ENCODE assay signal across 14 cellular contexts in genomic region chr3:152331975-152332374, GRCh38.
DNase-seq lines count a peak whose midpoint lies in the region; ATAC-seq and TF ChIP-seq lines count a peak whose summit lies in the region.
"Had no signal": no experiment of that assay in that cellular context is flagged by ENCODE, and none has a peak within 500 bp of the region (broad histone marks: within the 10 kb centered on the region; RNA-seq: fewer than 3 reads in every experiment).

No MANE protein-coding gene starts in this region.

- H3K27me3 ChIP-seq in liver (ENCODE audit: control insufficient read depth in 4 of 4, insufficient read depth in 4 of 4, low read length in 3 of 4) (no peaks in the 10 kb centered on the region), right lobe of liver (no peaks in the 10 kb centered on the region), adipocyte (replicated peaks; ENCODE audit: control insufficient read depth, insufficient read depth, low read length) (no peaks in the 10 kb centered on the region), vagina (no peaks in the 10 kb centered on the region)
- H3K27me3 ChIP-seq: BE2C had no signal

- peak overlapping the region; percentile 26 to 95 (median 74) for H3K27ac Mint-ChIP-seq in naive B cell
- H3K27ac Mint-ChIP-seq: H9, progenitor cell of endocrine pancreas had no signal

- H3K4me3 Mint-ChIP-seq in naive B cell, result peak overlapping the region in 5 of 8 donors; percentile 11 to 72 (median 25)
- H3K4me3 Mint-ChIP-seq: H9 had no signal

- H3K4me1 ChIP-seq in liver (ENCODE audit: control insufficient read depth in 4 of 4, insufficient read depth in 4 of 4, low read length in 3 of 4) (peaks cover 0 to 22% (median 6%) of the 10 kb centered on the region in 4 donors), right lobe of liver (peaks cover 0 to 46% (median 5%) of the 10 kb centered on the region in 4 donors), adipocyte (ENCODE audit: control insufficient read depth, insufficient read depth, low read length) (peaks cover 58% of the 10 kb centered on the region), vagina (peaks cover 76% of the 10 kb centered on the region)
- H3K4me1 ChIP-seq: BE2C had no signal

- H3K36me3 Mint-ChIP-seq in naive B cell, result peaks cover 0 to 8% of the 10 kb centered on the region in 2 donors

- no peaks in the 10 kb centered on the region for H3K27me3 Mint-ChIP-seq in naive B cell
- H3K27me3 Mint-ChIP-seq: progenitor cell of endocrine pancreas had no signal

- WGBS in liver, result 73% methylated on average over 3 of the region's 3 CpGs
- WGBS in right lobe of liver (ENCODE audit: insufficient coverage, low coverage, low lambda C conversion rate, missing lambda C conversion rate), result 68% methylated on average over 3 of the region's 3 CpGs

- H3K36me3 ChIP-seq in liver (ENCODE audit: control insufficient read depth in 4 of 4, insufficient read depth in 3 of 4, low read depth in 1 of 4, low read length in 3 of 4) (peaks cover 0 to 4% (median 0%) of the 10 kb centered on the region in 4 donors), right lobe of liver (no peaks in the 10 kb centered on the region), adipocyte (ENCODE audit: control insufficient read depth, insufficient read depth, low read length, severe bottlenecking) (peaks cover 3% of the 10 kb centered on the region), vagina (no peaks in the 10 kb centered on the region)

- H3K9me3 Mint-ChIP-seq in naive B cell, result no peaks in the 10 kb centered on the region
- H3K9me3 Mint-ChIP-seq: H9 had no signal

- ATAC-seq in right lobe of liver (no peak), naive B cell (ENCODE audit: low read depth in 2 of 2) (no peak), GM21737 (IDR thresholded peaks at IDR 0.05; ENCODE audit: unreplicated experiment) (no peak), left colon (no peak)
- ATAC-seq: HepG2 had no signal

- peaks cover 53 to 79% (median 72%) of the 10 kb centered on the region in 3 donors for H3K4me1 Mint-ChIP-seq in naive B cell

- intact Hi-C loops in right lobe of liver (cut with DNase I), result no loop called here
- intact Hi-C loops in vagina (cut with DNase I), result no loop called here
- intact Hi-C loops in left colon (cut with DNase I, micrococcal nuclease), result no loop called here

- no peak for DNase-seq in right lobe of liver
- no peak for DNase-seq in adipocyte (ENCODE audit: low read depth)
- no peak for DNase-seq in naive B cell
- no peak for DNase-seq in vagina (ENCODE audit: extremely low spot score in 2 of 2)
- no peak for DNase-seq in NAMALWA (ENCODE audit: low spot score)
- no peak for DNase-seq in left colon
- DNase-seq: BE2C, H9 had no signal

- H3K4me3 ChIP-seq in liver (ENCODE audit: low read depth in 1 of 3, low read length in 3 of 3) (no peak overlapping the region), right lobe of liver (no peak overlapping the region), adipocyte (ENCODE audit: low read length) (no peak overlapping the region), vagina (no peak overlapping the region)
- H3K4me3 ChIP-seq: lung had no signal

- H3K9ac ChIP-seq in liver (ENCODE audit: low read depth in 1 of 2, low read length in 2 of 2), result no peak overlapping the region
- H3K9ac ChIP-seq in adipocyte (ENCODE audit: low read length), result peak overlapping the region; percentile 82

- H3K9me3 ChIP-seq in liver (ENCODE audit: control insufficient read depth in 4 of 4, low read length in 3 of 4) (no peaks in the 10 kb centered on the region), right lobe of liver (no peaks in the 10 kb centered on the region), adipocyte (ENCODE audit: control insufficient read depth, low read length) (no peaks in the 10 kb centered on the region), vagina (no peaks in the 10 kb centered on the region)
- H3K9me3 ChIP-seq: BE2C had no signal

- TF ChIP-seq CTCF in liver (IDR thresholded peaks at IDR 0.05; ENCODE audit: low read depth, low read length, missing input control), result no peak
- TF ChIP-seq CTCF in right lobe of liver (IDR thresholded peaks at IDR 0.05), result no peak
- TF ChIP-seq CTCF in vagina (IDR thresholded peaks at IDR 0.05), result no peak

- H3K27ac ChIP-seq in liver (ENCODE audit: low read depth in 1 of 2, low read length in 2 of 2) (peak overlapping the region; percentile 46 to 61), right lobe of liver (peak overlapping the region in 1 of 3 donors; percentile 58), vagina (peak overlapping the region; percentile 70)
- H3K27ac ChIP-seq: VCaP had no signal

- TF ChIP-seq POLR2A in right lobe of liver (IDR thresholded peaks at IDR 0.05) (no peak), vagina (IDR thresholded peaks at IDR 0.05) (no peak)

- no peak for TF ChIP-seq RAD21 in liver (IDR thresholded peaks at IDR 0.05)

TF ChIP-seq in liver, 16 proteins besides CTCF, POLR2A, EP300 and RAD21:
- TF ChIP-seq JUND (IDR thresholded peaks at IDR 0.05), result no peak
- TF ChIP-seq RXRA (IDR thresholded peaks at IDR 0.05), result no peak
- TF ChIP-seq HNF4A (conservative IDR thresholded peaks at IDR 0.05), result no peak
